Comparison of ENCODE assay signal across 8 cellular contexts in the genomic region with DNA sequence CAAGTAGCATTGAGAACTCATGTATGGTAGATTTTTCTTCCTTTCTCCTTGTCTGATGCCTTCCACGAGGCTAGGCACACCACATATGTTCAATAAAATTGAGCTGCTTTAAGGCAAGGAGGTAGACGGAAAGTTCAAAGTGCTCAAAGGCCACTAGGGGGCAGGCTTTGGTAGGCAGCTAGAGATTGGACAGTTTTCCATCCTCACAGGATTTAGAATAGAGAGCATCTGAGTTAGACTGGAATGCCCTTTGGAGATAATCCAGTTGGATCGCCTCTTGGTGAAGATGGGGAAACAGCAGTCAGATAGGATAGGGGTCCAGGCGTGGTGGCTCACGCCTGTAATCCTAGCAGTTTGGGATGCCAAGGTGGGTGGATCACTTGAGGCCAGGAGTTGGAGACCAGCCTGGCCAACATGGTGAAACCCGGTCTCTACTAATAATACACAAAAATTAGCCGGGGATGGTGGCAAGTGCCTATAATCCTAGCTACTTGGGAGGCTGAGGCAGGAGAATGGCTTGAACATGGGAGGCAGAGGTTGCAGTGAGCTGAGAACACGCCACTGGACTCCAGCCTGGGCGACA. TPM values are rescaled to one million over a fixed set of nuclear protein-coding genes. Genes with fewer than 3 reads are reported as not detected.
DNase-seq lines count a peak whose midpoint lies in the region; ATAC-seq and TF ChIP-seq lines count a peak whose summit lies in the region.

No MANE protein-coding gene starts in this region.

- no peak for TF ChIP-seq EP300 in stomach (IDR thresholded peaks at IDR 0.05)

- H3K9me3 ChIP-seq in stomach, result no peaks in the 10 kb centered on the region

- H3K4me3 ChIP-seq in stomach, result no peak overlapping the region

- 41 to 47% (median 46%) methylated on average over 8 to 9 of the region's 9 CpGs for WGBS in stomach, 5 donors

- peak in 5 of 7 experiments; percentile 39 to 74 (median 57) for TF ChIP-seq CTCF in stomach (IDR thresholded peaks at IDR 0.05)

- H3K27me3 ChIP-seq in stomach, result no peaks in the 10 kb centered on the region

- no peak for ATAC-seq in GM21737 (IDR thresholded peaks at IDR 0.05; ENCODE audit: unreplicated experiment)

- no peak for TF ChIP-seq POLR2A in stomach (IDR thresholded peaks at IDR 0.05)

- peak; percentile 46 to 50 for DNase-seq in AML-193 (lab: John Stamatoyannopoulos, UW)
- peak; percentile 47 for DNase-seq in GM19240 (ENCODE audit: insufficient read length, low spot score)
- peak; percentile 28 for DNase-seq in NCI-H226
- peak; percentile 34 for DNase-seq in activated CD4-positive, alpha-beta T cell treated with anti-CD3 and anti-CD28 coated beads for 1 hour
- peak; percentile 59 to 71 for DNase-seq in dermis microvascular lymphatic vessel endothelial cell (ENCODE audit: low read depth in 2 of 2)
- peak; percentile 70 to 83 for DNase-seq in lung microvascular endothelial cell (ENCODE audit: low read depth in 2 of 2)
- DNase-seq in stomach, result peak; percentile 67

- H3K4me1 ChIP-seq in stomach, result peaks cover 4 to 42% (median 20%) of the 10 kb centered on the region in 4 donors

- peak overlapping the region in 2 of 5 donors; percentile 14 to 67 for H3K27ac ChIP-seq in stomach

- H3K36me3 ChIP-seq in stomach, result peaks cover 0 to 25% (median 3%) of the 10 kb centered on the region in 4 donors

- intact Hi-C loops in stomach (cut with DNase I; ENCODE audit: low total_unique reads), result loop anchor here (5.0 kb wide), 1 partner anchor 112 kb away; no protein-coding TSS in a partner anchor

RNA-seq across cellular contexts. Expression of gene ELF4, which starts 30.4 kb away (rescaled TPM):
- total RNA-seq in dermis microvascular lymphatic vessel endothelial cell (9.8 and 14.3 TPM in 2 replicates), lung microvascular endothelial cell (9.7 and 10.2 TPM in 2 replicates), stomach (10 to 100 TPM in 3 of 5 donors, 1 to 10 TPM in 2; 7.1 to 34.5 (median 19.6) TPM)
- polyA plus RNA-seq in stomach, result 10 to 100 TPM in 1 of 3 donors, 1 to 10 TPM in 2; 3.9 to 17.9 (median 7.0) TPM
